Comparison of ENCODE assay signal across 9 cellular contexts in the genomic region with DNA sequence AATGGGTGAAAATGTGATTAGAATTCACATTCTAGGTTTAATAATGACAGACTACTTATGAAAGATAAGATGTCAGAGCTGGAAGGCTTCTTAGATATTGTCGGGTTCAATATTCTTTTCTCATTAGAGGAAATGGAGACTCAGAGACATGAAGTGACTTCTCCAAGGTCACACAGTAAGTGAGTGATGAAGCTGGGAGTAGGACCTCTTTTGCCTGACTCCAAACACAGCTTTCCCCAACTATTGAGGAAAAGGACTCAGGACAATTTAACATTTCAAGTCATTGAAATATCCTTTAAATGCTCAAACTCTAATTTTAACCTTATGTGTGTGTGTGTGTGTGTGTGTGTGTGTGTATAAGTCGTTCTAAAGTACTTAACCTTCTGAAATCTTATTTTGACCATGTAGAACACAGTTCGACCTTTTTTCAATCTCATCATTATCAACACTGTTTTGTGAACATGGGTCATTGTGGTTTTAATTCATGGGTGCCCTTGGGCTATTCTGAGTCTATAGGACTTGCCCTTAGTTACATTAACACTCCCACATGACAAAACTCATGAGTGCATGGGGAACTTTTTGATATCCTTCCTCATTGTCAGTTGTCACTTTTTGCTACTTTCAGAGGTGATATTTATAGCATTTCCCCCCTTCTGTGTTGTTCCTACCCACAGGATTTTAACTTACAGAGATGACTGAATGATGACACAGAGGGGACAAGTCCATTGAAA. TPM values are rescaled to one million over a fixed set of nuclear protein-coding genes. Genes with fewer than 3 reads are reported as not detected.
DNase-seq lines count a peak whose midpoint lies in the region; ATAC-seq lines count a peak whose summit lies in the region.
"Had no signal": no experiment of that assay in that cellular context is flagged by ENCODE, and none has a peak within 500 bp of the region (broad histone marks: within the 10 kb centered on the region; RNA-seq: fewer than 3 reads in every experiment).

No MANE protein-coding gene starts in this region.

- CTCF ChIA-PET in activated CD4-positive, alpha-beta memory T cell treated with anti-CD3 and anti-CD28 coated beads for 36 hours (lab: Charles Lee), result interaction anchor here (0.7 kb wide), 1 partner anchor 108 kb away, joined by 3 read pairs; no protein-coding TSS in a partner anchor

- peaks cover 12 to 27% of the 10 kb centered on the region in 2 donors for H3K4me1 ChIP-seq in aorta (ENCODE audit: control insufficient read depth in 1 of 2, insufficient read depth in 2 of 2, low read length in 2 of 2)

- no peaks in the 10 kb centered on the region for H3K36me3 Mint-ChIP-seq in T-helper 17 cell (ENCODE audit: low read depth)
- H3K36me3 Mint-ChIP-seq in activated CD4-positive, alpha-beta memory T cell treated with anti-CD3 and anti-CD28 coated beads for 36 hours, result no peaks in the 10 kb centered on the region
- H3K36me3 Mint-ChIP-seq: brain had no signal

- H3K9me3 ChIP-seq in T-helper 17 cell (ENCODE audit: control insufficient read depth, low read length, poor library complexity, severe bottlenecking) (no peaks in the 10 kb centered on the region), aorta (ENCODE audit: control insufficient read depth, low read length) (no peaks in the 10 kb centered on the region)

- H3K9me3 Mint-ChIP-seq in activated CD4-positive, alpha-beta memory T cell treated with anti-CD3 and anti-CD28 coated beads for 36 hours, result no peaks in the 10 kb centered on the region
- H3K9me3 Mint-ChIP-seq: brain had no signal

- H3K4me1 Mint-ChIP-seq in T-helper 17 cell, result peaks cover 44% of the 10 kb centered on the region
- H3K4me1 Mint-ChIP-seq in activated CD4-positive, alpha-beta memory T cell treated with anti-CD3 and anti-CD28 coated beads for 36 hours (ENCODE audit: low read depth), result peaks cover 59% of the 10 kb centered on the region

- no peaks in the 10 kb centered on the region for H3K36me3 ChIP-seq in aorta (ENCODE audit: control insufficient read depth in 1 of 2, insufficient read depth in 2 of 2, low read length in 1 of 2)

- no peak for DNase-seq in T-helper 17 cell
- no peak for DNase-seq in sciatic nerve (ENCODE audit: low spot score)
- DNase-seq in aorta, result no peak
- DNase-seq in NCI-H1436 (lab: John Stamatoyannopoulos, UW), result no peak
- no peak for DNase-seq in activated CD4-positive, alpha-beta memory T cell treated with anti-CD3 and anti-CD28 coated beads for 36 hours
- no peak for DNase-seq in NCI-H345 (lab: John Stamatoyannopoulos, UW)

- H3K27ac ChIP-seq in aorta (ENCODE audit: low read depth in 1 of 2, low read length in 2 of 2), result no peak overlapping the region

- no peaks in the 10 kb centered on the region for H3K27me3 ChIP-seq in aorta (ENCODE audit: control insufficient read depth in 1 of 2, insufficient read depth in 2 of 2, low read length in 1 of 2)

- peak overlapping the region; percentile 90 for H3K27ac Mint-ChIP-seq in T-helper 17 cell
- no peak overlapping the region for H3K27ac Mint-ChIP-seq in activated CD4-positive, alpha-beta memory T cell treated with anti-CD3 and anti-CD28 coated beads for 36 hours

- H3K4me3 ChIP-seq in aorta (ENCODE audit: low read length in 2 of 2), result no peak overlapping the region

- POLR2A ChIA-PET in activated CD4-positive, alpha-beta memory T cell treated with anti-CD3 and anti-CD28 coated beads for 36 hours (lab: Charles Lee), result no interaction called here

- ATAC-seq in GM18517 (IDR thresholded peaks at IDR 0.05; ENCODE audit: unreplicated experiment) (peak; percentile 40), HG02642 (IDR thresholded peaks at IDR 0.05; ENCODE audit: poor library complexity, unreplicated experiment) (peak; percentile 51), T-helper 17 cell (peak; percentile 44), sciatic nerve (peak; percentile 38), aorta (ENCODE audit: low FRiP score) (no peak)

- intact Hi-C loops in sciatic nerve (cut with DNase I), result no loop called here
- intact Hi-C loops in aorta (cut with DNase I), result loop anchor here in 1 of 2 donors (5.0 to 10.0 kb wide), 2 partner anchors 34 to 51 kb away; partner anchors contain the start of gene LRCH1
- intact Hi-C loops in activated CD4-positive, alpha-beta memory T cell treated with anti-CD3 and anti-CD28 coated beads for 36 hours (cut with micrococcal nuclease), result loop anchor here (2.0 kb wide), 3 partner anchors 13 to 63 kb away; no protein-coding TSS in a partner anchor

- H3K4me3 Mint-ChIP-seq in T-helper 17 cell, result no peak overlapping the region
- H3K4me3 Mint-ChIP-seq in activated CD4-positive, alpha-beta memory T cell treated with anti-CD3 and anti-CD28 coated beads for 36 hours, result no peak overlapping the region
- H3K4me3 Mint-ChIP-seq: brain had no signal

- 70 to 71% methylated on average over 3 of the region's 3 CpGs for WGBS in aorta, 2 donors

- no peaks in the 10 kb centered on the region for H3K27me3 Mint-ChIP-seq in T-helper 17 cell
- H3K27me3 Mint-ChIP-seq in activated CD4-positive, alpha-beta memory T cell treated with anti-CD3 and anti-CD28 coated beads for 36 hours, result no peaks in the 10 kb centered on the region
- H3K27me3 Mint-ChIP-seq: brain had no signal

RNA-seq across cellular contexts. Expression of gene LRCH1, which starts 53.0 kb away (rescaled TPM):
- 10 to 100 TPM; 18.5 to 19.0 TPM for total RNA-seq in T-helper 17 cell
- 28.2 TPM for total RNA-seq in sciatic nerve
- 10 to 100 TPM; 44.4 to 46.5 TPM for total RNA-seq in aorta
- 10 to 100 TPM; 12.3 to 13.1 TPM for polyA plus RNA-seq in aorta
- 10 to 100 TPM; 16.9 to 17.9 TPM for total RNA-seq in activated CD4-positive, alpha-beta memory T cell treated with anti-CD3 and anti-CD28 coated beads for 36 hours
